In genomic region chr19:55117063-55117635, GRCh38 we compare ENCODE assay signal across 1 cellular context.
A peak's percentile ranks its signal among the peaks of the same experiment; 100 is the strongest.
TF ChIP-seq lines count a peak whose summit lies in the region.

No MANE protein-coding gene starts in this region.

TF ChIP-seq in HEK293, 187 proteins besides CTCF, POLR2A, EP300 and RAD21 (continued from another document):
- no peak for TF ChIP-seq PRDM4 (tag by site-specific recombination; IDR thresholded peaks at IDR 0.05)
- TF ChIP-seq ZIC2 (tag by site-specific recombination; IDR thresholded peaks at IDR 0.05): peak; percentile 10; the same call in 1 of the 2 replicates
- no peak for TF ChIP-seq ZBTB17 (tag by site-specific recombination; IDR thresholded peaks at IDR 0.05)
- TF ChIP-seq ZBTB8A (tag by site-specific recombination; IDR thresholded peaks at IDR 0.05): no peak
- no peak for TF ChIP-seq ZNF184 (tag by site-specific recombination; IDR thresholded peaks at IDR 0.05)
- TF ChIP-seq ZFHX2 (tag by site-specific recombination; conservative IDR thresholded peaks at IDR 0.05): no peak
- TF ChIP-seq ZNF169 (tag by site-specific recombination; IDR thresholded peaks at IDR 0.05): no peak
- TF ChIP-seq BCL11B (tag by site-specific recombination; IDR thresholded peaks at IDR 0.05; ENCODE audit: low read depth): no peak
- TF ChIP-seq ZFP3 (tag by site-specific recombination; IDR thresholded peaks at IDR 0.05; ENCODE audit: low read depth): no peak
- no peak for TF ChIP-seq KLF16 (tag by site-specific recombination; IDR thresholded peaks at IDR 0.05)
- TF ChIP-seq ZNF639 (tag by site-specific recombination; IDR thresholded peaks at IDR 0.05): no peak
- TF ChIP-seq ZFP37 (tag by site-specific recombination; IDR thresholded peaks at IDR 0.05): no peak
- no peak for TF ChIP-seq ZNF335 (tag by site-specific recombination; conservative IDR thresholded peaks at IDR 0.05)
- peak; percentile 41 for TF ChIP-seq ZBTB26 (tag by site-specific recombination; optimal IDR thresholded peaks at IDR 0.05)
- no peak for TF ChIP-seq ZNF776 (tag by site-specific recombination; IDR thresholded peaks at IDR 0.05; ENCODE audit: borderline replicate concordance)
- no peak for TF ChIP-seq ZBTB21 (tag by site-specific recombination; IDR thresholded peaks at IDR 0.05)
- TF ChIP-seq ZNF664 (tag by site-specific recombination; IDR thresholded peaks at IDR 0.05): no peak
- TF ChIP-seq ZNF654 (tag by site-specific recombination; IDR thresholded peaks at IDR 0.05; ENCODE audit: low read depth): no peak
- TF ChIP-seq ZNF37A (tag by site-specific recombination; IDR thresholded peaks at IDR 0.05): no peak
- no peak for TF ChIP-seq ZFP41 (tag by site-specific recombination; IDR thresholded peaks at IDR 0.05; ENCODE audit: borderline replicate concordance)
- no peak for TF ChIP-seq HOXA7 (CRISPR knock-in tag; IDR thresholded peaks at IDR 0.05; ENCODE audit: borderline replicate concordance)
- no peak for TF ChIP-seq ZNF768 (tag by site-specific recombination; IDR thresholded peaks at IDR 0.05)
- TF ChIP-seq ZNF785 (tag by site-specific recombination; IDR thresholded peaks at IDR 0.05): no peak
- TF ChIP-seq SP7 (tag by site-specific recombination; IDR thresholded peaks at IDR 0.05): no peak
- no peak for TF ChIP-seq GLI4 (tag by site-specific recombination; IDR thresholded peaks at IDR 0.05)
- TF ChIP-seq KLF9 (tag by site-specific recombination; IDR thresholded peaks at IDR 0.05; ENCODE audit: low read depth): 0 out of 2 replicates have a peak, but pooled peaks have one; percentile 5
- no peak for TF ChIP-seq SCRT2 (tag by site-specific recombination; IDR thresholded peaks at IDR 0.05)
- TF ChIP-seq ZNF791 (tag by site-specific recombination; IDR thresholded peaks at IDR 0.05): 0 out of 2 replicates have a peak, but pooled peaks have one; percentile 4
